ENCODE assay signal across 39 cellular contexts in genomic region chr9:101708855-101709254, GRCh38. TPM values are rescaled to one million over a fixed set of nuclear protein-coding genes. Genes with fewer than 3 reads are reported as not detected.
"Had no signal": no experiment of that assay in that cellular context is flagged by ENCODE, and none has a peak within 500 bp of the region (broad histone marks: within the 10 kb centered on the region; RNA-seq: fewer than 3 reads in every experiment).

No MANE protein-coding gene starts in this region.

- H3K4me3 ChIP-seq: MG63 had no signal

- H3K9me3 ChIP-seq: MG63 had no signal

- H3K36me3 ChIP-seq: MG63 had no signal

- DNase-seq: Karpas-422, Kasumi-1, KG1, MG63, MM.1S, MV-4-11, NCI-H1048, NCI-H1092, NCI-H1092 treated with DMSO at 0.1 percent for 48 hours, NCI-H1105, NCI-H1105 treated with DMSO at 0.1 percent for 48 hours, NCI-H1417, NCI-H1417 treated with DMSO at 0.1 percent for 48 hours, NCI-H1436, NCI-H1436 treated with DMSO at 0.1 percent for 48 hours, NCI-H146, NCI-H1694, NCI-H1694 treated with DMSO at 0.1 percent for 48 hours, NCI-H187, NCI-H187 treated with DMSO at 0.1 percent for 48 hours, NCI-H1930, NCI-H2029, NCI-H2029 treated with DMSO at 0.1 percent for 48 hours, NCI-H2081, NCI-H2081 treated with DMSO at 0.1 percent for 48 hours, NCI-H2107, NCI-H2171, NCI-H2171 treated with DMSO at 0.1 percent for 48 hours, NCI-H2227 treated with DMSO at 0.1 percent for 48 hours, NCI-H226, NCI-H345, NCI-H446, NCI-H446 treated with DMSO at 0.1 percent for 48 hours, NCI-H510A had no signal

- H3K4me2 ChIP-seq: KMS-11 had no signal

- H3K9ac ChIP-seq: KMS-11 had no signal

- H3K27ac ChIP-seq: KMS-11 had no signal

- H3K27me3 ChIP-seq: MG63 had no signal

RNA-seq across cellular contexts. Expression of gene GRIN3A, which starts 29.6 kb away (rescaled TPM):
- total RNA-seq: LHCN-M2, M059J, MCF 10A, NCI-H460 had no signal
